8 cellular contexts compared by ENCODE assay signal in genomic region chr11:124194696-124195418, GRCh38. TPM values are rescaled to one million over a fixed set of nuclear protein-coding genes. Genes with fewer than 3 reads are reported as not detected.
DNase-seq lines count a peak whose midpoint lies in the region; ATAC-seq, FAIRE-seq and TF ChIP-seq lines count a peak whose summit lies in the region.

No MANE protein-coding gene starts in this region.

- H3K79me2 ChIP-seq in H1 (ENCODE audit: control insufficient read depth in 1 of 2, insufficient read depth in 2 of 2, low read length in 2 of 2), result no peaks in the 10 kb centered on the region

- H3K14ac ChIP-seq in H1 (ENCODE audit: insufficient read length), result no peak overlapping the region

- no peak overlapping the region for H3K4me3 ChIP-seq in MG63
- no peak overlapping the region for H3K4me3 ChIP-seq in H1 (ENCODE audit: extremely low read depth in 1 of 4, insufficient read depth in 2 of 4, low read depth in 3 of 4, low read length in 4 of 4)
- no peak overlapping the region for H3K4me3 ChIP-seq in ovary

- H2BK120ac ChIP-seq in H1 (replicated peaks; ENCODE audit: low read depth, low read length), result no peak overlapping the region

- 61% methylated on average over 8 of the region's 8 CpGs; no CpG with 5 or more reads in 1 of the 2 experiments for WGBS in H1 (ENCODE audit: extremely low coverage in 1 of 2, insufficient coverage in 1 of 2, insufficient read length in 1 of 2, insufficient replicate concordance in 2 of 2, low coverage in 1 of 2, low lambda C conversion rate in 2 of 2, missing lambda C conversion rate in 1 of 2), 2 experiments
- 54 to 59% (median 54%) methylated on average over 8 of the region's 8 CpGs for WGBS in ovary, 3 donors

- intact Hi-C loops in ovary (cut with DNase I), result no loop called here

- no peak overlapping the region for H2BK12ac ChIP-seq in H1 (ENCODE audit: low read depth, low read length)

- no peaks in the 10 kb centered on the region for H3K9me3 Mint-ChIP-seq in T-cell
- H3K9me3 Mint-ChIP-seq in naive thymus-derived CD8-positive, alpha-beta T cell, result no peaks in the 10 kb centered on the region

- TF ChIP-seq RAD21 in H1 (IDR thresholded peaks at IDR 0.05 in 1 of 2, conservative IDR thresholded peaks at IDR 0.05 in 1 of 2; ENCODE audit: low read depth in 2 of 2, low read length in 2 of 2), result peak; percentile 76 to 84

- no peak overlapping the region for H2BK5ac ChIP-seq in H1 (ENCODE audit: low read depth, low read length)

- H3K27ac ChIP-seq in H1 (ENCODE audit: low read depth, low read length) (no peak overlapping the region), ovary (no peak overlapping the region)

- no peak overlapping the region for H3K23ac ChIP-seq in H1 (ENCODE audit: insufficient read length)

- no peak overlapping the region for H2AK5ac ChIP-seq in H1 (ENCODE audit: low read depth, low read length)

- H4K5ac ChIP-seq in H1 (ENCODE audit: insufficient read length, low read depth, low read length), result no peak overlapping the region

- no peaks in the 10 kb centered on the region for H4K20me1 ChIP-seq in H1 (replicated peaks in 1 of 2; ENCODE audit: control insufficient read depth in 1 of 2, insufficient read depth in 2 of 2, low read length in 2 of 2)

- H2BK15ac ChIP-seq in H1 (ENCODE audit: low read length), result no peak overlapping the region

- peaks cover 9 to 22% of the 10 kb centered on the region in 2 donors for H3K27me3 Mint-ChIP-seq in T-cell
- H3K27me3 Mint-ChIP-seq in naive thymus-derived CD8-positive, alpha-beta T cell, result peaks cover 2 to 17% (median 10%) of the 10 kb centered on the region in 5 donors

- peak; percentile 90 for FAIRE-seq in H1 (lab: Jason Lieb, UNC)

- H2AFZ ChIP-seq in H1 (ENCODE audit: low read length), result peak overlapping the region; percentile 16; the same call in 1 of the 2 replicates

- CTCF ChIA-PET in T-cell (lab: Charles Lee) (interaction anchor here (0.6 to 2.7 kb wide), 8 partner anchors 12 to 127 kb away, joined by 3 to 14 read pairs (median 3); no protein-coding TSS in a partner anchor), H1 (lab: Charles Lee; ENCODE audit: partially characterized antibody) (interaction anchor here (0.7 to 3.9 kb wide), 29 partner anchors 10 to 487 kb away, joined by 3 to 39 read pairs (median 4); no protein-coding TSS in a partner anchor)

- no peaks in the 10 kb centered on the region for H3K79me1 ChIP-seq in H1 (ENCODE audit: low read depth, low read length)

- H4K91ac ChIP-seq in H1 (replicated peaks; ENCODE audit: insufficient read length, low read length), result no peak overlapping the region

- H3K4me1 ChIP-seq in H1 (replicated peaks in 1 of 4; ENCODE audit: control insufficient read depth in 3 of 4, insufficient read depth in 4 of 4, low read length in 3 of 4), result peaks cover 0 to 3% (median 0%) of the 10 kb centered on the region in 4 experiments; a peak in 1 of 7 replicates
- H3K4me1 ChIP-seq in ovary (ENCODE audit: insufficient read depth), result no peaks in the 10 kb centered on the region

- H3K4ac ChIP-seq in H1 (replicated peaks; ENCODE audit: insufficient read length, low read depth, low read length), result no peak overlapping the region

- TF ChIP-seq EP300 in H1 (IDR thresholded peaks at IDR 0.05; ENCODE audit: borderline replicate concordance in 1 of 2, low read depth in 2 of 2, low read length in 2 of 2), result no peak
- no peak for TF ChIP-seq EP300 in ovary (IDR thresholded peaks at IDR 0.05)

- ATAC-seq in HG02588 (IDR thresholded peaks at IDR 0.05; ENCODE audit: unreplicated experiment), result peak; percentile 68
- ATAC-seq in T-cell (replicated peaks in 1 of 4), result peak in 1 of 4 experiments; percentile 40
- ATAC-seq in naive thymus-derived CD8-positive, alpha-beta T cell, result peak; percentile 36 to 41

- POLR2A ChIA-PET in T-cell (lab: Charles Lee), result no interaction called here
- POLR2A ChIA-PET in H1 (lab: Charles Lee; ENCODE audit: partially characterized antibody), result no interaction called here
- POLR2A ChIA-PET in naive thymus-derived CD8-positive, alpha-beta T cell (lab: Charles Lee), result no interaction called here

- no peak overlapping the region for H3K4me3 Mint-ChIP-seq in T-cell
- H3K4me3 Mint-ChIP-seq in naive thymus-derived CD8-positive, alpha-beta T cell, result no peak overlapping the region

- H3K9ac ChIP-seq in H1 (replicated peaks in 1 of 4; ENCODE audit: extremely low read depth in 1 of 4, low read depth in 3 of 4, low read length in 3 of 4), result no peak overlapping the region

- no peak overlapping the region for H3K4me2 ChIP-seq in H1 (ENCODE audit: insufficient read depth in 1 of 2, low read depth in 2 of 2, low read length in 2 of 2)

- H3K9me3 ChIP-seq in MG63 (no peaks in the 10 kb centered on the region), H1 (ENCODE audit: insufficient read depth in 2 of 2, low read depth in 1 of 2, low read length in 1 of 2) (no peaks in the 10 kb centered on the region), ovary (no peaks in the 10 kb centered on the region)

- H3K27ac Mint-ChIP-seq in T-cell, result no peak overlapping the region
- no peak overlapping the region for H3K27ac Mint-ChIP-seq in naive thymus-derived CD8-positive, alpha-beta T cell

- H3K27me3 ChIP-seq in MG63, result no peaks in the 10 kb centered on the region; the same call in 1 of the 2 replicates
- peaks cover 1 to 15% (median 11%) of the 10 kb centered on the region in 4 experiments; a peak in 5 of 7 replicates for H3K27me3 ChIP-seq in H1 (replicated peaks in 1 of 4; ENCODE audit: control insufficient read depth in 3 of 4, extremely low read depth in 1 of 4, insufficient read depth in 3 of 4, low read length in 3 of 4)
- no peaks in the 10 kb centered on the region for H3K27me3 ChIP-seq in ovary

- no peak for TF ChIP-seq POLR2A in H1 (IDR thresholded peaks at IDR 0.05; ENCODE audit: control extremely low read depth in 1 of 2, low read depth in 2 of 2, low read length in 2 of 2)
- TF ChIP-seq POLR2A in ovary (IDR thresholded peaks at IDR 0.05), result no peak

- H3K23me2 ChIP-seq in H1 (ENCODE audit: low read depth, low read length), result no peaks in the 10 kb centered on the region

- TF ChIP-seq CTCF in GM12872 (IDR thresholded peaks at IDR 0.05; ENCODE audit: insufficient read depth, low read depth, low read length) (peak; percentile 76), H1 (IDR thresholded peaks at IDR 0.05; ENCODE audit: control extremely low read depth in 1 of 3, insufficient read depth in 1 of 3, low read depth in 1 of 3, low read length in 3 of 3) (peak; percentile 59 to 91 (median 74)), ovary (IDR thresholded peaks at IDR 0.05) (no peak)

- no peak overlapping the region for H3K18ac ChIP-seq in H1 (ENCODE audit: extremely low read depth, low read length)

- no peak overlapping the region for H3K56ac ChIP-seq in H1 (replicated peaks; ENCODE audit: insufficient read length, low read depth, low read length)

- no peak overlapping the region for H4K8ac ChIP-seq in H1 (ENCODE audit: extremely low read depth, insufficient read depth, low read length)

- H3K36me3 ChIP-seq in MG63 (no peaks in the 10 kb centered on the region), H1 (ENCODE audit: control insufficient read depth in 2 of 4, insufficient read depth in 4 of 4, low read length in 3 of 4) (no peaks in the 10 kb centered on the region), ovary (no peaks in the 10 kb centered on the region)

- H3K4me1 Mint-ChIP-seq in T-cell, result no peaks in the 10 kb centered on the region
- peaks cover 0 to 2% (median 0%) of the 10 kb centered on the region in 4 donors for H3K4me1 Mint-ChIP-seq in naive thymus-derived CD8-positive, alpha-beta T cell

- H2BK20ac ChIP-seq in H1 (ENCODE audit: low read length), result no peak overlapping the region

- H3K36me3 Mint-ChIP-seq in T-cell, result no peaks in the 10 kb centered on the region
- H3K36me3 Mint-ChIP-seq in naive thymus-derived CD8-positive, alpha-beta T cell, result no peaks in the 10 kb centered on the region

- DNase-seq in A172 (ENCODE audit: low spot score) (peak; percentile 33), MG63 (peak; percentile 22), T-cell (peak in 18 of 34 experiments; percentile 4 to 33 (median 13)), H1 (ENCODE audit: low read depth in 1 of 2, low spot score in 2 of 2) (peak in 1 of 2 experiments; percentile 67), ovary (no peak)
- DNase-seq in naive thymus-derived CD8-positive, alpha-beta T cell, result peak in 5 of 10 donors; percentile 2 to 26 (median 16)

RNA-seq across cellular contexts. Expression of gene OR10D3, which starts 11.7 kb away (rescaled TPM):
- not detected in 2 replicates for total RNA-seq in A172 (2014; rRNA removed; shearing (Covaris generic))
- not detected in 2 replicates for total RNA-seq in MG63 (2014; rRNA removed; shearing (Covaris generic); ENCODE audit: low replicate concordance)
- total RNA-seq in T-cell (not detected), ovary (not detected)
- not detected in 2 replicates for total RNA-seq in H1 (2021; fragmentation: NEBNext Ultra II Directional; extraction: Animal tissue kit (Norgen Biotek cat#: 25700))
- polyA plus RNA-seq in H1 (2011; rRNA removed) (not detected in 2 replicates), ovary (not detected)
- polyA plus RNA-seq in H1 (2011; cell fraction: cytosol; rRNA removed), result not detected
- not detected for polyA plus RNA-seq in H1 (2011; cell fraction: nucleus; rRNA removed)
- polyA plus RNA-seq in H1 (2012, experiment 1 of 2), result not detected in 4 replicates
- not detected for polyA plus RNA-seq in H1 (2012, experiment 2 of 2)
- not detected for polyA plus RNA-seq in H1 (2013, experiment 1 of 2)
- not detected for polyA plus RNA-seq in H1 (2013, experiment 2 of 2)
- not detected in 2 replicates for polyA minus RNA-seq in H1 (2011; rRNA and poly(A)+ RNA removed)
- polyA minus RNA-seq in H1 (2011; cell fraction: cytosol; rRNA and poly(A)+ RNA removed), result not detected
- not detected for polyA minus RNA-seq in H1 (2011; cell fraction: nucleus; rRNA and poly(A)+ RNA removed)
- not detected for total RNA-seq in naive thymus-derived CD8-positive, alpha-beta T cell
- not detected for polyA plus RNA-seq in naive thymus-derived CD8-positive, alpha-beta T cell

RNA-seq across cellular contexts. Expression of gene OR8G1, which starts 46.0 kb away (rescaled TPM):
- total RNA-seq in A172 (2014; rRNA removed; shearing (Covaris generic)), result not detected in 2 replicates
- total RNA-seq in MG63 (2014; rRNA removed; shearing (Covaris generic); ENCODE audit: low replicate concordance), result not detected in 2 replicates
- total RNA-seq in T-cell (not detected), ovary (not detected)
- total RNA-seq in H1 (2021; fragmentation: NEBNext Ultra II Directional; extraction: Animal tissue kit (Norgen Biotek cat#: 25700)), result not detected in 2 replicates
- polyA plus RNA-seq in H1 (2011; rRNA removed) (not detected in 2 replicates), ovary (not detected)
- not detected for polyA plus RNA-seq in H1 (2011; cell fraction: cytosol; rRNA removed)
- not detected for polyA plus RNA-seq in H1 (2011; cell fraction: nucleus; rRNA removed)
- not detected in 4 replicates for polyA plus RNA-seq in H1 (2012, experiment 1 of 2)
- not detected for polyA plus RNA-seq in H1 (2012, experiment 2 of 2)
- not detected for polyA plus RNA-seq in H1 (2013, experiment 1 of 2)
- polyA plus RNA-seq in H1 (2013, experiment 2 of 2), result not detected
- not detected in 2 replicates for polyA minus RNA-seq in H1 (2011; rRNA and poly(A)+ RNA removed)
- polyA minus RNA-seq in H1 (2011; cell fraction: cytosol; rRNA and poly(A)+ RNA removed), result not detected
- not detected for polyA minus RNA-seq in H1 (2011; cell fraction: nucleus; rRNA and poly(A)+ RNA removed)
- not detected for total RNA-seq in naive thymus-derived CD8-positive, alpha-beta T cell
- polyA plus RNA-seq in naive thymus-derived CD8-positive, alpha-beta T cell, result not detected

Comparison
In these comparisons a context has a peak if more than half of its experiments do, and no peak if none do; other contexts are left out.
1. DNase-seq: peak in A172 (single experiment), MG63 (single experiment) and T-cell (18 of 34); none in ovary (0 of 5).
2. CTCF ChIP-seq: peak in GM12872 (single experiment) and H1 (3 of 3); none in ovary (0 of 3).